21 cellular contexts compared by ENCODE assay signal in genomic region chr18:56570971-56571370, GRCh38.
"Had no signal": no experiment of that assay in that cellular context is flagged by ENCODE, and none has a peak within 500 bp of the region (broad histone marks: within the 10 kb centered on the region; RNA-seq: fewer than 3 reads in every experiment).

No MANE protein-coding gene starts in this region.

- H3K4me3 ChIP-seq: colonic mucosa, mucosa of descending colon, testis, tibial nerve, upper lobe of right lung, vagina had no signal

- H3K36me3 ChIP-seq: colonic mucosa, tibial nerve, upper lobe of right lung, vagina had no signal

- ATAC-seq: foreskin keratinocyte; left cardiac atrium; mucosa of descending colon; natural killer cell; right cardiac atrium; stimulated activated memory B cell treated with anti-CD40 and anti-IgM and Interleukin-4, amounts not matched to agents 10 μg/mL and 1 μg/mL and 100 μg/mL, for 72 hours; stimulated activated naive CD8-positive, alpha-beta T cell treated with anti-CD3 and anti-CD28 coated beads, Interleukin-15, amount 100 ng/mL, for 72 hours; upper lobe of right lung had no signal

- H3K4me1 ChIP-seq: colonic mucosa, foreskin keratinocyte had no signal

- H3K27me3 ChIP-seq: colonic mucosa, foreskin keratinocyte, testis, tibial nerve, upper lobe of right lung, vagina had no signal

- DNase-seq: colonic mucosa; effector CD4-positive, alpha-beta T cell; endodermal cell; erythroblast; foreskin keratinocyte; kidney; left cardiac atrium; mammary epithelial cell; mucosa of descending colon; natural killer cell; right cardiac atrium; stimulated activated CD4-positive, alpha-beta T cell treated with anti-CD3 and anti-CD28 coated beads, Interleukin-15, amount 100 ng/mL, for 24 hours; stimulated activated CD4-positive, alpha-beta T cell treated with anti-CD3 and anti-CD28 coated beads, Interleukin-1b, Interleukin-23, amount 100 ng/mL, for 48 hours; stimulated activated CD4-positive, alpha-beta T cell treated with anti-CD3 and anti-CD28 coated beads, Interleukin-4, amount 100 ng/mL, for 24 hours; stimulated activated naive CD8-positive, alpha-beta T cell treated with anti-CD3 and anti-CD28 coated beads, Interleukin-15, amount 100 ng/mL, for 72 hours; testis; upper lobe of right lung had no signal

- H3K27ac ChIP-seq: colonic mucosa, foreskin keratinocyte, testis, upper lobe of right lung, vagina had no signal

- FAIRE-seq: endothelial cell of umbilical vein, kidney had no signal

- H3K9me3 ChIP-seq: colonic mucosa, mucosa of descending colon, testis, tibial nerve, upper lobe of right lung, vagina had no signal
